1 cellular context compared by ENCODE assay signal in genomic region chr12:118032188-118032587, GRCh38.
TF ChIP-seq lines count a peak whose summit lies in the region.

No MANE protein-coding gene starts in this region.

TF ChIP-seq in WTC11, 78 proteins besides CTCF, POLR2A, EP300 and RAD21:
- TF ChIP-seq JUN (CRISPR knock-in tag; IDR thresholded peaks at IDR 0.05) (no peak), ZBTB21 (CRISPR knock-in tag; IDR thresholded peaks at IDR 0.05; ENCODE audit: borderline replicate concordance) (no peak), GRHL2 (CRISPR knock-in tag; IDR thresholded peaks at IDR 0.05; ENCODE audit: insufficient replicate concordance, severe bottlenecking) (no peak), IRF1 (CRISPR knock-in tag; IDR thresholded peaks at IDR 0.05) (no peak), E2F4 (CRISPR knock-in tag; IDR thresholded peaks at IDR 0.05; ENCODE audit: borderline replicate concordance, low read depth) (no peak), RORB (CRISPR knock-in tag; IDR thresholded peaks at IDR 0.05) (no peak), ZMAT4 (CRISPR knock-in tag; IDR thresholded peaks at IDR 0.05) (no peak), FOXK1 (CRISPR knock-in tag; IDR thresholded peaks at IDR 0.05) (no peak), JAZF1 (CRISPR knock-in tag; IDR thresholded peaks at IDR 0.05) (no peak), NR2C2 (CRISPR knock-in tag; IDR thresholded peaks at IDR 0.05) (no peak), CREM (CRISPR knock-in tag; IDR thresholded peaks at IDR 0.05) (no peak), CDX4 (CRISPR knock-in tag; IDR thresholded peaks at IDR 0.05; ENCODE audit: borderline replicate concordance) (no peak), SP1 (CRISPR knock-in tag; conservative IDR thresholded peaks at IDR 0.05) (no peak), PRDM15 (CRISPR knock-in tag; IDR thresholded peaks at IDR 0.05) (no peak), ERG (CRISPR knock-in tag; IDR thresholded peaks at IDR 0.05) (no peak)
